In genomic region chr1:12438349-12438924, GRCh38 we compare ENCODE assay signal across 8 cellular contexts.
DNase-seq lines count a peak whose midpoint lies in the region; ATAC-seq and TF ChIP-seq lines count a peak whose summit lies in the region.

No MANE protein-coding gene starts in this region.

- DNase-seq in activated CD4-positive, alpha-beta T cell treated with anti-CD3 and anti-CD28 coated beads for 4 hours: peak; percentile 29 to 35
- DNase-seq in fibroblast of gingiva (ENCODE audit: low read depth) (peak; percentile 21), coronary artery (ENCODE audit: low spot score) (no peak), putamen (ENCODE audit: low spot score) (no peak)

- no peak for TF ChIP-seq CTCF in coronary artery (IDR thresholded peaks at IDR 0.05)

- H3K9ac ChIP-seq in BLaER1 treated with 17β-estradiol and CSF1 and Interleukin-3, amounts not matched to agents 10 nM and 100 nM: peak overlapping the region in 2 of 11 experiments; percentile 2 to 8; a peak in 1 of 22 replicates

- peaks cover 12 to 54% (median 21%) of the 10 kb centered on the region in 11 experiments; a peak in 19 of 22 replicates for H3K36me3 ChIP-seq in BLaER1 treated with 17β-estradiol and CSF1 and Interleukin-3, amounts not matched to agents 10 nM and 100 nM

- peaks cover 46 to 79% (median 67%) of the 10 kb centered on the region in 10 experiments for H3K4me1 ChIP-seq in BLaER1 treated with 17β-estradiol and CSF1 and Interleukin-3, amounts not matched to agents 10 nM and 100 nM

- H3K27me3 ChIP-seq in BLaER1 treated with 17β-estradiol and CSF1 and Interleukin-3, amounts not matched to agents 10 nM and 100 nM: no peaks in the 10 kb centered on the region

- H3K27ac ChIP-seq in BLaER1 treated with 17β-estradiol and CSF1 and Interleukin-3, amounts not matched to agents 10 nM and 100 nM: peak overlapping the region in 1 of 11 experiments; percentile 0; a peak in 1 of 22 replicates
- peak overlapping the region in 1 of 2 donors; percentile 8 for H3K27ac ChIP-seq in coronary artery

- peaks cover 0 to 7% (median 0%) of the 10 kb centered on the region in 11 experiments; a peak in 5 of 22 replicates for H3K9me3 ChIP-seq in BLaER1 treated with 17β-estradiol and CSF1 and Interleukin-3, amounts not matched to agents 10 nM and 100 nM (replicated peaks in 1 of 11)

- peak overlapping the region; percentile 50 to 92 (median 72) for H3K4me2 ChIP-seq in BLaER1 treated with 17β-estradiol and CSF1 and Interleukin-3, amounts not matched to agents 10 nM and 100 nM

- peak; percentile 37 for ATAC-seq in HG02870 (IDR thresholded peaks at IDR 0.05; ENCODE audit: unreplicated experiment)
- ATAC-seq in GM18861 (IDR thresholded peaks at IDR 0.05; ENCODE audit: unreplicated experiment): no peak
- no peak for ATAC-seq in GM19455 (IDR thresholded peaks at IDR 0.05; ENCODE audit: unreplicated experiment)

- peaks cover 0 to 23% (median 0%) of the 10 kb centered on the region in 11 experiments; a peak in 5 of 22 replicates for H4K20me1 ChIP-seq in BLaER1 treated with 17β-estradiol and CSF1 and Interleukin-3, amounts not matched to agents 10 nM and 100 nM

- H3K4me3 ChIP-seq in BLaER1 treated with 17β-estradiol and CSF1 and Interleukin-3, amounts not matched to agents 10 nM and 100 nM: no peak overlapping the region
- H3K4me3 ChIP-seq in coronary artery: no peak overlapping the region

Comparison
In these comparisons a context has a peak if more than half of its experiments do, and no peak if none do; other contexts are left out.
1. DNase-seq: peak in activated CD4-positive, alpha-beta T cell treated with anti-CD3 and anti-CD28 coated beads for 4 hours (2 of 2) and fibroblast of gingiva (single experiment); none in coronary artery (single experiment) and putamen (single experiment).